In the genomic region with DNA sequence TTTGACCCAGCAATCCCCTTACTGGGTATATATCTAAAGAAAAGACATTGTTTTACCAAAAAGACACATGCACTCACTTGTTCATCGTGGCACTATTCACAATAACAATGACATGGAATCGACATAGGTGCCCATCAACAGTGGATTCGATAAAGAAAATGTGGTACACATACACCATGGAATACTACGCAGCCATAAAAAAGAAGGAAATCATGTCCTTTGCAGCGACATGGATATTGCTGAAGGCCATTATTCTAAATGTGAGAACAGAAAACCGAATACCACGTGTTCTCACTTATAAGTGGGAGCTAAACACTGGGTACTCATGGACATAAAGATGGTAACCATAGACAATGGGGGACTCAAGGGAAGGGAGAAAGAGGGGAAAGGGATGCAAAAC, we compare ENCODE assay signal across 8 cellular contexts.
"Had no signal": no experiment of that assay in that cellular context is flagged by ENCODE, and none has a peak within 500 bp of the region (broad histone marks: within the 10 kb centered on the region; RNA-seq: fewer than 3 reads in every experiment).

No MANE protein-coding gene starts in this region.

- FAIRE-seq: HepG2 had no signal

- H3K4me3 ChIP-seq: GM23338, HAP-1 had no signal

- DNase-seq: H7, Kasumi-1, KG1 had no signal

- H3K36me3 ChIP-seq: HAP-1 had no signal

- ATAC-seq: GM23338, HCT116, HepG2 had no signal

- H3K4me1 ChIP-seq: HAP-1 had no signal

- H3K9me3 ChIP-seq: HAP-1 had no signal

- H3K27ac ChIP-seq: HL-60 had no signal

- H2AFZ ChIP-seq: GM23338 had no signal

- H3K4me2 ChIP-seq: GM23338 had no signal
